In the genomic region with DNA sequence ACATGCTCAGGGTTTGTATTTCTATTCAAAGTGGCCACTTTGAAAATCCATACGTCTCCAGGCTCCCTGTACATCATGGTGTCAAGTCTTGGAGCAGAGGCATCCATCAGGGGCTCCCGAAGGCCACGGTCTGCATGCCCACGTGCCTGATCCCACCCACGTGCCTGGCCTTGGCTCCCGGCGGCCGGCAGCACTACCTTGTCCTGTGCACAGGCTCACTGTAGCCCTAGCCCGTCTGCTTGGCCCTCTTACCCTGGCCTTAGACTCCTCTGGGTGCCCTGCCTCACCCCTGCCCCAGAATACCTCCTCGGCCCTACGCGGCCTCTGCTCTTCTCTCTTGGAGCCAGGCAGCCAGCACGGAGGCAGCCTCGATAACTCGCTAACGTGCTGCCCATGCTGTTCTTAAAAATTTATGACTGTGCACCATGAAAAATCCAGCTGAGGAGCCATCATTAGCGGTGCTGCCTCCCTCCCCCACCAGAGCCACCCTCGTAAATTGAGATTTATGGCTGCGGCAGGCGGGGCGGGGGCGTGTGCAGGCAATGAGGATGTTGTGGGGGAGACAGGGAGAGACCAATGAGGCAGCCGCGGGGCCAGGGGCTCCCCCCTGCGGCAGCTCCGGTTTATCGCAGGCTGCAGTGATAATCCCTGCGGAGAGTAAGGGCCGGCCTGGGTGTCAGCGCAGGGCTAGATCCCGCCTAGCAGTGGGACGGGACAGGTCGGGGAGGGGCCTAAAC, we compare ENCODE assay signal across 1 cellular context.
TF ChIP-seq lines count a peak whose summit lies in the region.

No MANE protein-coding gene starts in this region.

TF ChIP-seq in K562, 482 proteins besides CTCF, POLR2A, EP300 and RAD21 (continued from another document and continues in another):
- TF ChIP-seq, protein P1, sequence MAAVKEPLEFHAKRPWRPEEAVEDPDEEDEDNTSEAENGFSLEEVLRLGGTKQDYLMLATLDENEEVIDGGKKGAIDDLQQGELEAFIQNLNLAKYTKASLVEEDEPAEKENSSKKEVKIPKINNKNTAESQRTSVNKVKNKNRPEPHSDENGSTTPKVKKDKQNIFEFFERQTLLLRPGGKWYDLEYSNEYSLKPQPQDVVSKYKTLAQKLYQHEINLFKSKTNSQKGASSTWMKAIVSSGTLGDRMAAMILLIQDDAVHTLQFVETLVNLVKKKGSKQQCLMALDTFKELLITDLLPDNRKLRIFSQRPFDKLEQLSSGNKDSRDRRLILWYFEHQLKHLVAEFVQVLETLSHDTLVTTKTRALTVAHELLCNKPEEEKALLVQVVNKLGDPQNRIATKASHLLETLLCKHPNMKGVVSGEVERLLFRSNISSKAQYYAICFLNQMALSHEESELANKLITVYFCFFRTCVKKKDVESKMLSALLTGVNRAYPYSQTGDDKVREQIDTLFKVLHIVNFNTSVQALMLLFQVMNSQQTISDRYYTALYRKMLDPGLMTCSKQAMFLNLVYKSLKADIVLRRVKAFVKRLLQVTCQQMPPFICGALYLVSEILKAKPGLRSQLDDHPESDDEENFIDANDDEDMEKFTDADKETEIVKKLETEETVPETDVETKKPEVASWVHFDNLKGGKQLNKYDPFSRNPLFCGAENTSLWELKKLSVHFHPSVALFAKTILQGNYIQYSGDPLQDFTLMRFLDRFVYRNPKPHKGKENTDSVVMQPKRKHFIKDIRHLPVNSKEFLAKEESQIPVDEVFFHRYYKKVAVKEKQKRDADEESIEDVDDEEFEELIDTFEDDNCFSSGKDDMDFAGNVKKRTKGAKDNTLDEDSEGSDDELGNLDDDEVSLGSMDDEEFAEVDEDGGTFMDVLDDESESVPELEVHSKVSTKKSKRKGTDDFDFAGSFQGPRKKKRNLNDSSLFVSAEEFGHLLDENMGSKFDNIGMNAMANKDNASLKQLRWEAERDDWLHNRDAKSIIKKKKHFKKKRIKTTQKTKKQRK (IDR thresholded peaks at IDR 0.05; ENCODE audit: borderline replicate concordance, low read depth, low read length) = no peak
- TF ChIP-seq NCOA2 (IDR thresholded peaks at IDR 0.05; ENCODE audit: partially characterized antibody in 2 of 2) (no peak), NONO (IDR thresholded peaks at IDR 0.05; ENCODE audit: low read depth in 2 of 2, low read length in 1 of 2) (0 out of 4 replicates have a peak, but pooled peaks of 1 of the 2 experiments have one; percentile 51), HIVEP1 (CRISPR knock-in tag; IDR thresholded peaks at IDR 0.05) (no peak), NR3C1 (CRISPR knock-in tag; IDR thresholded peaks at IDR 0.05) (no peak), PCBP2 (IDR thresholded peaks at IDR 0.05; ENCODE audit: low read depth, low read length, poor library complexity, severe bottlenecking) (no peak), NRF1 (conservative IDR thresholded peaks at IDR 0.05 in 1 of 2, IDR thresholded peaks at IDR 0.05 in 1 of 2) (peak; percentile 51 to 57; a peak in 3 of 4 replicates), ATF1 (CRISPR knock-in tag; IDR thresholded peaks at IDR 0.05) (no peak), ATF1 (tag; IDR thresholded peaks at IDR 0.05) (peak; percentile 40), NR2F6 (CRISPR knock-in tag; IDR thresholded peaks at IDR 0.05) (no peak), PYGO2 (tag; IDR thresholded peaks at IDR 0.05) (no peak), ZNF347 (CRISPR knock-in tag; IDR thresholded peaks at IDR 0.05; ENCODE audit: low read depth) (no peak), PTTG1 (tag; IDR thresholded peaks at IDR 0.05; ENCODE audit: low read depth) (no peak), COPS2 (conservative IDR thresholded peaks at IDR 0.05) (no peak), TEAD4 (IDR thresholded peaks at IDR 0.05; ENCODE audit: low read length) (peak; percentile 26; the same call in 1 of the 2 replicates), TEAD4 (CRISPR knock-in tag; IDR thresholded peaks at IDR 0.05; ENCODE audit: borderline replicate concordance) (no peak), FIP1L1 (IDR thresholded peaks at IDR 0.05; ENCODE audit: low read depth, low read length, poor library complexity, severe bottlenecking) (no peak), SRSF3 (IDR thresholded peaks at IDR 0.05; ENCODE audit: insufficient read depth, low read length) (no peak), EWSR1 (IDR thresholded peaks at IDR 0.05; ENCODE audit: borderline replicate concordance, low read depth, partially characterized antibody) (no peak), MCM3 (IDR thresholded peaks at IDR 0.05) (no peak), YY1 (IDR thresholded peaks at IDR 0.05; ENCODE audit: borderline replicate concordance in 1 of 3, control insufficient read depth in 1 of 3, extremely low read depth in 1 of 3, insufficient read depth in 3 of 3, insufficient read length in 1 of 3, insufficient replicate concordance in 2 of 3, low read depth in 1 of 3, low read length in 2 of 3) (peak in 2 of 3 experiments; percentile 58 to 62), SPI1 (IDR thresholded peaks at IDR 0.05; ENCODE audit: borderline replicate concordance, low read depth, low read length) (no peak), ZNF436 (CRISPR knock-in tag; IDR thresholded peaks at IDR 0.05) (no peak), ZFX (CRISPR knock-in tag; IDR thresholded peaks at IDR 0.05) (no peak), CREB1 (IDR thresholded peaks at IDR 0.05) (no peak), CREB1 (CRISPR knock-in tag; IDR thresholded peaks at IDR 0.05) (peak; percentile 57; the same call in 1 of the 2 replicates), CCNT2 (IDR thresholded peaks at IDR 0.05; ENCODE audit: borderline replicate concordance, extremely low read depth, insufficient read length, low read depth, low read length) (no peak), MYNN (IDR thresholded peaks at IDR 0.05) (0 out of 2 replicates have a peak, but pooled peaks have one; percentile 14), MYNN (CRISPR knock-in tag; IDR thresholded peaks at IDR 0.05) (no peak), KLF13 (tag; IDR thresholded peaks at IDR 0.05; ENCODE audit: borderline replicate concordance, low read depth) (no peak), HMG20B (CRISPR knock-in tag; IDR thresholded peaks at IDR 0.05) (no peak)
- TF ChIP-seq, protein P2, sequence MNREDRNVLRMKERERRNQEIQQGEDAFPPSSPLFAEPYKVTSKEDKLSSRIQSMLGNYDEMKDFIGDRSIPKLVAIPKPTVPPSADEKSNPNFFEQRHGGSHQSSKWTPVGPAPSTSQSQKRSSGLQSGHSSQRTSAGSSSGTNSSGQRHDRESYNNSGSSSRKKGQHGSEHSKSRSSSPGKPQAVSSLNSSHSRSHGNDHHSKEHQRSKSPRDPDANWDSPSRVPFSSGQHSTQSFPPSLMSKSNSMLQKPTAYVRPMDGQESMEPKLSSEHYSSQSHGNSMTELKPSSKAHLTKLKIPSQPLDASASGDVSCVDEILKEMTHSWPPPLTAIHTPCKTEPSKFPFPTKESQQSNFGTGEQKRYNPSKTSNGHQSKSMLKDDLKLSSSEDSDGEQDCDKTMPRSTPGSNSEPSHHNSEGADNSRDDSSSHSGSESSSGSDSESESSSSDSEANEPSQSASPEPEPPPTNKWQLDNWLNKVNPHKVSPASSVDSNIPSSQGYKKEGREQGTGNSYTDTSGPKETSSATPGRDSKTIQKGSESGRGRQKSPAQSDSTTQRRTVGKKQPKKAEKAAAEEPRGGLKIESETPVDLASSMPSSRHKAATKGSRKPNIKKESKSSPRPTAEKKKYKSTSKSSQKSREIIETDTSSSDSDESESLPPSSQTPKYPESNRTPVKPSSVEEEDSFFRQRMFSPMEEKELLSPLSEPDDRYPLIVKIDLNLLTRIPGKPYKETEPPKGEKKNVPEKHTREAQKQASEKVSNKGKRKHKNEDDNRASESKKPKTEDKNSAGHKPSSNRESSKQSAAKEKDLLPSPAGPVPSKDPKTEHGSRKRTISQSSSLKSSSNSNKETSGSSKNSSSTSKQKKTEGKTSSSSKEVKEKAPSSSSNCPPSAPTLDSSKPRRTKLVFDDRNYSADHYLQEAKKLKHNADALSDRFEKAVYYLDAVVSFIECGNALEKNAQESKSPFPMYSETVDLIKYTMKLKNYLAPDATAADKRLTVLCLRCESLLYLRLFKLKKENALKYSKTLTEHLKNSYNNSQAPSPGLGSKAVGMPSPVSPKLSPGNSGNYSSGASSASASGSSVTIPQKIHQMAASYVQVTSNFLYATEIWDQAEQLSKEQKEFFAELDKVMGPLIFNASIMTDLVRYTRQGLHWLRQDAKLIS (CRISPR knock-in tag; IDR thresholded peaks at IDR 0.05) = no peak
- TF ChIP-seq, protein P3, sequence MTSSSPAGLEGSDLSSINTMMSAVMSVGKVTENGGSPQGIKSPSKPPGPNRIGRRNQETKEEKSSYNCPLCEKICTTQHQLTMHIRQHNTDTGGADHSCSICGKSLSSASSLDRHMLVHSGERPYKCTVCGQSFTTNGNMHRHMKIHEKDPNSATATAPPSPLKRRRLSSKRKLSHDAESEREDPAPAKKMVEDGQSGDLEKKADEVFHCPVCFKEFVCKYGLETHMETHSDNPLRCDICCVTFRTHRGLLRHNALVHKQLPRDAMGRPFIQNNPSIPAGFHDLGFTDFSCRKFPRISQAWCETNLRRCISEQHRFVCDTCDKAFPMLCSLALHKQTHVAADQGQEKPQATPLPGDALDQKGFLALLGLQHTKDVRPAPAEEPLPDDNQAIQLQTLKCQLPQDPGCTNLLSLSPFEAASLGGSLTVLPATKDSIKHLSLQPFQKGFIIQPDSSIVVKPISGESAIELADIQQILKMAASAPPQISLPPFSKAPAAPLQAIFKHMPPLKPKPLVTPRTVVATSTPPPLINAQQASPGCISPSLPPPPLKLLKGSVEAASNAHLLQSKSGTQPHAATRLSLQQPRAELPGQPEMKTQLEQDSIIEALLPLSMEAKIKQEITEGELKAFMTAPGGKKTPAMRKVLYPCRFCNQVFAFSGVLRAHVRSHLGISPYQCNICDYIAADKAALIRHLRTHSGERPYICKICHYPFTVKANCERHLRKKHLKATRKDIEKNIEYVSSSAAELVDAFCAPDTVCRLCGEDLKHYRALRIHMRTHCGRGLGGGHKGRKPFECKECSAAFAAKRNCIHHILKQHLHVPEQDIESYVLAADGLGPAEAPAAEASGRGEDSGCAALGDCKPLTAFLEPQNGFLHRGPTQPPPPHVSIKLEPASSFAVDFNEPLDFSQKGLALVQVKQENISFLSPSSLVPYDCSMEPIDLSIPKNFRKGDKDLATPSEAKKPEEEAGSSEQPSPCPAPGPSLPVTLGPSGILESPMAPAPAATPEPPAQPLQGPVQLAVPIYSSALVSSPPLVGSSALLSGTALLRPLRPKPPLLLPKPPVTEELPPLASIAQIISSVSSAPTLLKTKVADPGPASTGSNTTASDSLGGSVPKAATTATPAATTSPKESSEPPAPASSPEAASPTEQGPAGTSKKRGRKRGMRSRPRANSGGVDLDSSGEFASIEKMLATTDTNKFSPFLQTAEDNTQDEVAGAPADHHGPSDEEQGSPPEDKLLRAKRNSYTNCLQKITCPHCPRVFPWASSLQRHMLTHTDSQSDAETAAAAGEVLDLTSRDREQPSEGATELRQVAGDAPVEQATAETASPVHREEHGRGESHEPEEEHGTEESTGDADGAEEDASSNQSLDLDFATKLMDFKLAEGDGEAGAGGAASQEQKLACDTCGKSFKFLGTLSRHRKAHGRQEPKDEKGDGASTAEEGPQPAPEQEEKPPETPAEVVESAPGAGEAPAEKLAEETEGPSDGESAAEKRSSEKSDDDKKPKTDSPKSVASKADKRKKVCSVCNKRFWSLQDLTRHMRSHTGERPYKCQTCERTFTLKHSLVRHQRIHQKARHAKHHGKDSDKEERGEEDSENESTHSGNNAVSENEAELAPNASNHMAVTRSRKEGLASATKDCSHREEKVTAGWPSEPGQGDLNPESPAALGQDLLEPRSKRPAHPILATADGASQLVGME (CRISPR knock-in tag; IDR thresholded peaks at IDR 0.05) = no peak
- TF ChIP-seq, protein P4, sequence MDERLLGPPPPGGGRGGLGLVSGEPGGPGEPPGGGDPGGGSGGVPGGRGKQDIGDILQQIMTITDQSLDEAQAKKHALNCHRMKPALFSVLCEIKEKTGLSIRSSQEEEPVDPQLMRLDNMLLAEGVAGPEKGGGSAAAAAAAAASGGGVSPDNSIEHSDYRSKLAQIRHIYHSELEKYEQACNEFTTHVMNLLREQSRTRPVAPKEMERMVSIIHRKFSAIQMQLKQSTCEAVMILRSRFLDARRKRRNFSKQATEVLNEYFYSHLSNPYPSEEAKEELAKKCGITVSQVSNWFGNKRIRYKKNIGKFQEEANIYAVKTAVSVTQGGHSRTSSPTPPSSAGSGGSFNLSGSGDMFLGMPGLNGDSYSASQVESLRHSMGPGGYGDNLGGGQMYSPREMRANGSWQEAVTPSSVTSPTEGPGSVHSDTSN (CRISPR knock-in tag; IDR thresholded peaks at IDR 0.05; ENCODE audit: low read depth) = no peak
- TF ChIP-seq, protein P4 (tag; conservative IDR thresholded peaks at IDR 0.05; ENCODE audit: low read depth) = peak; percentile 94
- TF ChIP-seq, protein P5, sequence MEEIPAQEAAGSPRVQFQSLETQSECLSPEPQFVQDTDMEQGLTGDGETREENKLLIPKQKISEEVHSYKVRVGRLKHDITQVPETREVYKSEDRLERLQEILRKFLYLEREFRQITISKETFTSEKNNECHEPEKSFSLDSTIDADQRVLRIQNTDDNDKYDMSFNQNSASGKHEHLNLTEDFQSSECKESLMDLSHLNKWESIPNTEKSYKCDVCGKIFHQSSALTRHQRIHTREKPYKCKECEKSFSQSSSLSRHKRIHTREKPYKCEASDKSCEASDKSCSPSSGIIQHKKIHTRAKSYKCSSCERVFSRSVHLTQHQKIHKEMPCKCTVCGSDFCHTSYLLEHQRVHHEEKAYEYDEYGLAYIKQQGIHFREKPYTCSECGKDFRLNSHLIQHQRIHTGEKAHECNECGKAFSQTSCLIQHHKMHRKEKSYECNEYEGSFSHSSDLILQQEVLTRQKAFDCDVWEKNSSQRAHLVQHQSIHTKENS (CRISPR knock-in tag; IDR thresholded peaks at IDR 0.05) = no peak
- TF ChIP-seq, protein P6, sequence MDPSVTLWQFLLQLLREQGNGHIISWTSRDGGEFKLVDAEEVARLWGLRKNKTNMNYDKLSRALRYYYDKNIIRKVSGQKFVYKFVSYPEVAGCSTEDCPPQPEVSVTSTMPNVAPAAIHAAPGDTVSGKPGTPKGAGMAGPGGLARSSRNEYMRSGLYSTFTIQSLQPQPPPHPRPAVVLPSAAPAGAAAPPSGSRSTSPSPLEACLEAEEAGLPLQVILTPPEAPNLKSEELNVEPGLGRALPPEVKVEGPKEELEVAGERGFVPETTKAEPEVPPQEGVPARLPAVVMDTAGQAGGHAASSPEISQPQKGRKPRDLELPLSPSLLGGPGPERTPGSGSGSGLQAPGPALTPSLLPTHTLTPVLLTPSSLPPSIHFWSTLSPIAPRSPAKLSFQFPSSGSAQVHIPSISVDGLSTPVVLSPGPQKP (CRISPR knock-in tag; IDR thresholded peaks at IDR 0.05) = no peak
- TF ChIP-seq, protein P7, sequence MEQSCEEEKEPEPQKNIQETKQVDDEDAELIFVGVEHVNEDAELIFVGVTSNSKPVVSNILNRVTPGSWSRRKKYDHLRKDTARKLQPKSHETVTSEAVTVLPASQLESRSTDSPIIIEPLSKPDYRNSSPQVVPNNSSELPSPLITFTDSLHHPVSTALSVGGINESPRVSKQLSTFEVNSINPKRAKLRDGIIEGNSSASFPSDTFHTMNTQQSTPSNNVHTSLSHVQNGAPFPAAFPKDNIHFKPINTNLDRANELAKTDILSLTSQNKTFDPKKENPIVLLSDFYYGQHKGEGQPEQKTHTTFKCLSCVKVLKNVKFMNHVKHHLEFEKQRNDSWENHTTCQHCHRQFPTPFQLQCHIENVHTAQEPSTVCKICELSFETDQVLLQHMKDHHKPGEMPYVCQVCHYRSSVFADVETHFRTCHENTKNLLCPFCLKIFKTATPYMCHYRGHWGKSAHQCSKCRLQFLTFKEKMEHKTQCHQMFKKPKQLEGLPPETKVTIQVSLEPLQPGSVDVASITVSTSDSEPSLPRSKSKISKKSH (CRISPR knock-in tag; IDR thresholded peaks at IDR 0.05) = no peak
